In genomic region chr7:55649238-55649637, GRCh38 we compare ENCODE assay signal across 22 cellular contexts.
DNase-seq lines count a peak whose midpoint lies in the region; ATAC-seq, FAIRE-seq and TF ChIP-seq lines count a peak whose summit lies in the region.
"Had no signal": no experiment of that assay in that cellular context is flagged by ENCODE, and none has a peak within 500 bp of the region (broad histone marks: within the 10 kb centered on the region; RNA-seq: fewer than 3 reads in every experiment).

No MANE protein-coding gene starts in this region.

- no peaks in the 10 kb centered on the region for H3K79me1 ChIP-seq in H1 (ENCODE audit: low read depth, low read length)

- intact Hi-C loops in HepG2 (cut with micrococcal nuclease; ENCODE audit: unreplicated experiment) (no loop called here), right lobe of liver (cut with DNase I) (no loop called here)

- H3K27me3 ChIP-seq in HepG2 (ENCODE audit: control insufficient read depth in 1 of 2, insufficient read depth in 2 of 2, low read length in 2 of 2) (no peaks in the 10 kb centered on the region; a peak in 2 of 5 replicates), right lobe of liver (no peaks in the 10 kb centered on the region), H1 (replicated peaks in 1 of 4; ENCODE audit: control insufficient read depth in 3 of 4, extremely low read depth in 1 of 4, insufficient read depth in 3 of 4, low read length in 3 of 4) (no peaks in the 10 kb centered on the region)
- H3K27me3 ChIP-seq: BLaER1 treated with 17β-estradiol and CSF1 and Interleukin-3, amounts not matched to agents 10 nM and 100 nM had no signal

- POLR2A ChIA-PET in HepG2 (lab: Yijun Ruan, JAX) (no interaction called here), H1 (lab: Charles Lee; ENCODE audit: partially characterized antibody) (no interaction called here)

- peaks cover 5% of the 10 kb centered on the region for H3K36me3 Mint-ChIP-seq in T-helper 17 cell (ENCODE audit: low read depth)
- H3K36me3 Mint-ChIP-seq: CD8-positive, alpha-beta T cell had no signal

- H4K5ac ChIP-seq in H1 (ENCODE audit: insufficient read length, low read depth, low read length) = no peak overlapping the region

- no peak overlapping the region for H2BK20ac ChIP-seq in H1 (ENCODE audit: low read length)

- TF ChIP-seq EP300 in HepG2 (IDR thresholded peaks at IDR 0.05; ENCODE audit: low read depth in 2 of 2, low read length in 2 of 2) (no peak), HepG2 (CRISPR knock-in tag; IDR thresholded peaks at IDR 0.05; ENCODE audit: borderline replicate concordance) (no peak), H1 (IDR thresholded peaks at IDR 0.05; ENCODE audit: borderline replicate concordance in 1 of 2, low read depth in 2 of 2, low read length in 2 of 2) (no peak)

- no peak overlapping the region for H3K4ac ChIP-seq in H1 (replicated peaks; ENCODE audit: insufficient read length, low read depth, low read length)

- no TSS peak for BruUV-seq in HepG2 (replicated peaks; lab: Mats Ljungman, UMichigan)

- H2BK12ac ChIP-seq in H1 (ENCODE audit: low read depth, low read length) = no peak overlapping the region

- H3K4me1 ChIP-seq in HepG2 (ENCODE audit: insufficient read depth, low read length) = no peaks in the 10 kb centered on the region
- no peaks in the 10 kb centered on the region for H3K4me1 ChIP-seq in right lobe of liver
- no peaks in the 10 kb centered on the region for H3K4me1 ChIP-seq in H1 (replicated peaks in 1 of 4; ENCODE audit: control insufficient read depth in 3 of 4, insufficient read depth in 4 of 4, low read length in 3 of 4)
- H3K4me1 ChIP-seq: A549; BLaER1 treated with 17β-estradiol and CSF1 and Interleukin-3, amounts not matched to agents 10 nM and 100 nM; Caco-2 had no signal

- no peak overlapping the region for H3K27ac ChIP-seq in HepG2 (ENCODE audit: extremely low read length, insufficient read depth, low read length)
- H3K27ac ChIP-seq in right lobe of liver = no peak overlapping the region
- no peak overlapping the region for H3K27ac ChIP-seq in H1 (ENCODE audit: low read depth, low read length)
- H3K27ac ChIP-seq: 22Rv1; A549; BLaER1 treated with 17β-estradiol and CSF1 and Interleukin-3, amounts not matched to agents 10 nM and 100 nM; C4-2B had no signal

- H2AFZ ChIP-seq in HepG2 (ENCODE audit: low read length) (no peak overlapping the region), H1 (ENCODE audit: low read length) (no peak overlapping the region)

- in situ Hi-C loops in HepG2 (cut with HindIII; ENCODE audit: extremely low pct_ligation_motif_present, low pct_unique_long_range_greater_than_20kb) = loop anchor here (10.0 to 25.0 kb wide), 3 partner anchors 76 to 426 kb away; partner anchors contain the start of genes MRPS17 and NIPSNAP2

- H4K8ac ChIP-seq in H1 (ENCODE audit: extremely low read depth, insufficient read depth, low read length) = no peak overlapping the region

- H3K4me3 ChIP-seq in HepG2 (replicated peaks in 1 of 3; ENCODE audit: insufficient read depth in 1 of 3, low read depth in 2 of 3, low read length in 3 of 3) = no peak overlapping the region
- H3K4me3 ChIP-seq in right lobe of liver = no peak overlapping the region
- no peak overlapping the region for H3K4me3 ChIP-seq in H1 (ENCODE audit: extremely low read depth in 1 of 4, insufficient read depth in 2 of 4, low read depth in 3 of 4, low read length in 4 of 4)
- H3K4me3 ChIP-seq: A549; BLaER1 treated with 17β-estradiol and CSF1 and Interleukin-3, amounts not matched to agents 10 nM and 100 nM had no signal

- H3K36me3 ChIP-seq in HepG2 (replicated peaks in 1 of 2; ENCODE audit: control insufficient read depth in 1 of 2, insufficient read depth in 2 of 2, low read length in 2 of 2) (no peaks in the 10 kb centered on the region), right lobe of liver (no peaks in the 10 kb centered on the region), H1 (ENCODE audit: control insufficient read depth in 2 of 4, insufficient read depth in 4 of 4, low read length in 3 of 4) (no peaks in the 10 kb centered on the region)
- H3K36me3 ChIP-seq: BLaER1 treated with 17β-estradiol and CSF1 and Interleukin-3, amounts not matched to agents 10 nM and 100 nM had no signal

- H3K4me1 Mint-ChIP-seq in T-helper 17 cell = no peaks in the 10 kb centered on the region
- H3K4me1 Mint-ChIP-seq: B cell had no signal

- WGBS in HepG2 (ENCODE audit: low lambda C conversion rate) = 31% methylated on average over 4 of the region's 4 CpGs
- 87% methylated on average over 4 of the region's 4 CpGs for WGBS in right lobe of liver (ENCODE audit: insufficient coverage, low coverage, low lambda C conversion rate, missing lambda C conversion rate)
- 90% methylated on average over 4 of the region's 4 CpGs; no CpG with 5 or more reads in 1 of the 2 experiments for WGBS in H1 (ENCODE audit: extremely low coverage in 1 of 2, insufficient coverage in 1 of 2, insufficient read length in 1 of 2, insufficient replicate concordance in 2 of 2, low coverage in 1 of 2, low lambda C conversion rate in 2 of 2, missing lambda C conversion rate in 1 of 2), 2 experiments

- no peak overlapping the region for H4K91ac ChIP-seq in H1 (replicated peaks; ENCODE audit: insufficient read length, low read length)

- H3K14ac ChIP-seq in H1 (ENCODE audit: insufficient read length) = no peak overlapping the region

- no peak overlapping the region for H2BK120ac ChIP-seq in H1 (replicated peaks; ENCODE audit: low read depth, low read length)

- no peak overlapping the region for H2BK15ac ChIP-seq in H1 (ENCODE audit: low read length)

- H3K23ac ChIP-seq in H1 (ENCODE audit: insufficient read length) = no peak overlapping the region

- no peak overlapping the region for H2AK5ac ChIP-seq in H1 (ENCODE audit: low read depth, low read length)

- H3K4me3 Mint-ChIP-seq in T-helper 17 cell = no peak overlapping the region
- H3K4me3 Mint-ChIP-seq: B cell; CD4-positive, alpha-beta T cell; CD8-positive, alpha-beta T cell had no signal

- no peaks in the 10 kb centered on the region for H3K23me2 ChIP-seq in H1 (ENCODE audit: low read depth, low read length)

- H3K9me3 ChIP-seq in HepG2 (ENCODE audit: low read length) (no peaks in the 10 kb centered on the region), right lobe of liver (no peaks in the 10 kb centered on the region), T-helper 17 cell (ENCODE audit: control insufficient read depth, low read length, poor library complexity, severe bottlenecking) (no peaks in the 10 kb centered on the region), H1 (ENCODE audit: insufficient read depth in 2 of 2, low read depth in 1 of 2, low read length in 1 of 2) (peaks cover 0 to 6% of the 10 kb centered on the region in 2 experiments; a peak in 2 of 4 replicates)
- H3K9me3 ChIP-seq: Caco-2 had no signal

- H3K79me2 ChIP-seq in HepG2 (ENCODE audit: insufficient read depth, low read length) (no peaks in the 10 kb centered on the region), H1 (ENCODE audit: control insufficient read depth in 1 of 2, insufficient read depth in 2 of 2, low read length in 2 of 2) (no peaks in the 10 kb centered on the region)

- no peak overlapping the region for H3K56ac ChIP-seq in H1 (replicated peaks; ENCODE audit: insufficient read length, low read depth, low read length)

- no peak overlapping the region for H3K9ac ChIP-seq in HepG2 (ENCODE audit: insufficient read depth, low read depth, low read length)
- no peak overlapping the region for H3K9ac ChIP-seq in H1 (replicated peaks in 1 of 4; ENCODE audit: extremely low read depth in 1 of 4, low read depth in 3 of 4, low read length in 3 of 4)
- H3K9ac ChIP-seq: BLaER1 treated with 17β-estradiol and CSF1 and Interleukin-3, amounts not matched to agents 10 nM and 100 nM had no signal

- peaks cover 19% of the 10 kb centered on the region for H3K27me3 Mint-ChIP-seq in T-helper 17 cell

- ATAC-seq in HepG2 (no peak), right lobe of liver (no peak), T-helper 17 cell (no peak), GM21576 (IDR thresholded peaks at IDR 0.05; ENCODE audit: unreplicated experiment) (no peak), HG02885 (IDR thresholded peaks at IDR 0.05; ENCODE audit: poor library complexity, unreplicated experiment) (no peak)
- ATAC-seq: A549; CD8-positive, alpha-beta T cell had no signal

- H2BK5ac ChIP-seq in H1 (ENCODE audit: low read depth, low read length) = no peak overlapping the region

- H3K27ac Mint-ChIP-seq in T-helper 17 cell = peak overlapping the region; percentile 29
- H3K27ac Mint-ChIP-seq: B cell; CD4-positive, alpha-beta T cell; CD8-positive, alpha-beta T cell had no signal

- TF ChIP-seq POLR2A in HepG2 (IDR thresholded peaks at IDR 0.05; ENCODE audit: insufficient read depth in 1 of 2, low read depth in 2 of 2, low read length in 2 of 2) (no peak), right lobe of liver (IDR thresholded peaks at IDR 0.05) (no peak), H1 (IDR thresholded peaks at IDR 0.05; ENCODE audit: control extremely low read depth in 1 of 2, low read depth in 2 of 2, low read length in 2 of 2) (no peak)

- CTCF ChIA-PET in HepG2 (lab: Yijun Ruan, JAX; ENCODE audit: low intra/inter-chr PET ratio, low total read pairs) = no interaction called here
- CTCF ChIA-PET in H1 (lab: Charles Lee; ENCODE audit: partially characterized antibody) = interaction anchor here (1.3 kb wide), 1 partner anchor 9 kb away, joined by 3 read pairs; no protein-coding TSS in a partner anchor

- H3K18ac ChIP-seq in H1 (ENCODE audit: extremely low read depth, low read length) = no peak overlapping the region

- TF ChIP-seq CTCF in HepG2 (CRISPR knock-in tag; IDR thresholded peaks at IDR 0.05) (no peak), right lobe of liver (IDR thresholded peaks at IDR 0.05) (no peak), H1 (IDR thresholded peaks at IDR 0.05; ENCODE audit: control extremely low read depth in 1 of 3, insufficient read depth in 1 of 3, low read depth in 1 of 3, low read length in 3 of 3) (no peak)

- H3K4me2 ChIP-seq in HepG2 (ENCODE audit: low read depth, low read length) = no peak overlapping the region
- H3K4me2 ChIP-seq in H1 (ENCODE audit: insufficient read depth in 1 of 2, low read depth in 2 of 2, low read length in 2 of 2) = no peak overlapping the region
- H3K4me2 ChIP-seq: A549; BLaER1 treated with 17β-estradiol and CSF1 and Interleukin-3, amounts not matched to agents 10 nM and 100 nM had no signal

- FAIRE-seq in HepG2 (lab: Jason Lieb, UNC) (no peak), H1 (lab: Jason Lieb, UNC) (no peak)
- FAIRE-seq: A549, D721Med, G401.6, GM12891, GM19239 had no signal

- H4K20me1 ChIP-seq in HepG2 (ENCODE audit: insufficient read depth, low read length) = no peaks in the 10 kb centered on the region
- no peaks in the 10 kb centered on the region for H4K20me1 ChIP-seq in H1 (replicated peaks in 1 of 2; ENCODE audit: control insufficient read depth in 1 of 2, insufficient read depth in 2 of 2, low read length in 2 of 2)
- H4K20me1 ChIP-seq: BLaER1 treated with 17β-estradiol and CSF1 and Interleukin-3, amounts not matched to agents 10 nM and 100 nM had no signal

- DNase-seq in HepG2 (ENCODE audit: low spot score) = no peak
- no peak for DNase-seq in right lobe of liver
- no peak for DNase-seq in T-helper 17 cell
- no peak for DNase-seq in H1 (ENCODE audit: low read depth in 1 of 2, low spot score in 2 of 2)
- DNase-seq: AML-193; Caco-2; Calu3; CD4-positive, alpha-beta T cell; CD8-positive, alpha-beta T cell; DMS79 treated with DMSO at 0.1 percent for 48 hours; GF-D8 had no signal

- TF ChIP-seq RAD21 in HepG2 (CRISPR knock-in tag; IDR thresholded peaks at IDR 0.05) (no peak), H1 (IDR thresholded peaks at IDR 0.05 in 1 of 2, conservative IDR thresholded peaks at IDR 0.05 in 1 of 2; ENCODE audit: low read depth in 2 of 2, low read length in 2 of 2) (no peak)

Comparison
In these comparisons a context has a peak if more than half of its experiments do, and no peak if none do; other contexts are left out.
1. Of the 41 proteins assayed by ChIP-seq in both HepG2 and H1: peak only in HepG2: none; only in H1: none; in both: CEBPB; in neither: 40.